1 cellular context compared by ENCODE assay signal in the genomic region with DNA sequence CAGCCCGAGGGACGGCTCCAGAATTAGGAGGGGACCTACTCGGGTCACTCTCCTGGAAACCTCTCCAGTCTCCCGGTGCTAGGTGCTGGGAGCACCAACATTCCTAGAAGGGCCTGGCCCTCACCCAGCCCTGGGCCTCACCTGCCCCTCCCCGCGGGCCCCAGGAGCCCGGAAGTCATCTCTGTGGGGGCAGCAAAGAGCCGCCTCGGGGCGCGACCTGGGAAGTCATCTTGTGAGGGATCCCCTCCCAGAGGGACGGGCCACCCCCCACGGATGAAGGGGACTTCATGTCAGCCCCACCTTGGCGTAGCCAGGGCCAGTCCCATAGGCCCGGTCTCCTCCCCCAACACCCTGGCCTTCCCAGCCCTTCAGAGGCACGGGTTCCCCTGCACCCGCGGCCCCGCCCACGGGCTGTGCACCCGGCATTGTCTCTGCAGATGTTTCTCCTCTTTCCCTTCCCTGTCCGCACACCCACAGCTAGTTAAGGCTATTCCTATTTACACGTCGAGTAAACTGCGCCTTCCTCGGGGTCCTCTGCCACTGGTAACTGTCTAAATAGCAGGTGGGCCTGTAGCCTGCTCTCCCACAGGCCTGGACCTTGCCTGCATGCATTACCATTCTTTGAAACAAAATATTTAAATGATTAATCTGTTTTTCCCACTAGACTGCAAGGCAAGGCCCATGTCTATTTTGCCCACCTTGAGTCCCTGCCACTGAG.
TF ChIP-seq lines count a peak whose summit lies in the region.

No MANE protein-coding gene starts in this region.

TF ChIP-seq in HepG2, 621 proteins besides CTCF, POLR2A, EP300 and RAD21 (continued from another document and continues in another):
- TF ChIP-seq, protein P1, sequence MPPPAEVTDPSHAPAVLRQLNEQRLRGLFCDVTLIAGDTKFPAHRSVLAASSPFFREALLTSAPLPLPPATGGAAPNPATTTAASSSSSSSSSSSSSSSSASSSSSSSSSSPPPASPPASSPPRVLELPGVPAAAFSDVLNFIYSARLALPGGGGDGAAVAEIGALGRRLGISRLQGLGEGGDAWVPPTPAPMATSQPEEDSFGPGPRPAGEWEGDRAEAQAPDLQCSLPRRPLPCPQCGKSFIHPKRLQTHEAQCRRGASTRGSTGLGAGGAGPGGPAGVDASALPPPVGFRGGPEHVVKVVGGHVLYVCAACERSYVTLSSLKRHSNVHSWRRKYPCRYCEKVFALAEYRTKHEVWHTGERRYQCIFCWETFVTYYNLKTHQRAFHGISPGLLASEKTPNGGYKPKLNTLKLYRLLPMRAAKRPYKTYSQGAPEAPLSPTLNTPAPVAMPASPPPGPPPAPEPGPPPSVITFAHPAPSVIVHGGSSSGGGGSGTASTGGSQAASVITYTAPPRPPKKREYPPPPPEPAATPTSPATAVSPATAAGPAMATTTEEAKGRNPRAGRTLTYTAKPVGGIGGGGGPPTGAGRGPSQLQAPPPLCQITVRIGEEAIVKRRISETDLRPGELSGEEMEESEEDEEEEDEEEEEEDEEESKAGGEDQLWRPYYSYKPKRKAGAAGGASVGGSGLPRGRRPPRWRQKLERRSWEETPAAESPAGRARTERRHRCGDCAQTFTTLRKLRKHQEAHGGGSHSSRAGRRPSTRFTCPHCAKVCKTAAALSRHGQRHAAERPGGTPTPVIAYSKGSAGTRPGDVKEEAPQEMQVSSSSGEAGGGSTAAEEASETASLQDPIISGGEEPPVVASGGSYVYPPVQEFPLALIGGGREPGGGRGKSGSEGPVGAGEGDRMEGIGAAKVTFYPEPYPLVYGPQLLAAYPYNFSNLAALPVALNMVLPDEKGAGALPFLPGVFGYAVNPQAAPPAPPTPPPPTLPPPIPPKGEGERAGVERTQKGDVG (CRISPR knock-in tag; IDR thresholded peaks at IDR 0.05; ENCODE audit: borderline replicate concordance), result no peak
- TF ChIP-seq JUND (CRISPR knock-in tag; IDR thresholded peaks at IDR 0.05) (no peak), SPEN (CRISPR knock-in tag; IDR thresholded peaks at IDR 0.05; ENCODE audit: low read depth) (no peak; the same call in none of the 2 replicates), ZNF567 (CRISPR knock-in tag; IDR thresholded peaks at IDR 0.05; ENCODE audit: borderline replicate concordance) (no peak), ZNF788 (CRISPR knock-in tag; IDR thresholded peaks at IDR 0.05; ENCODE audit: borderline replicate concordance) (peak; percentile 51; the same call in 1 of the 2 replicates), ATF7 (IDR thresholded peaks at IDR 0.05) (no peak), ATF7 (CRISPR knock-in tag; IDR thresholded peaks at IDR 0.05) (peak; percentile 83; the same call in 1 of the 2 replicates), HNF1A (IDR thresholded peaks at IDR 0.05; ENCODE audit: low read depth) (0 out of 2 replicates have a peak, but pooled peaks have one; percentile 29), HNF1A (CRISPR knock-in tag; IDR thresholded peaks at IDR 0.05; ENCODE audit: borderline replicate concordance) (no peak; the same call in 1 of the 2 replicates), ZNF296 (CRISPR knock-in tag; conservative IDR thresholded peaks at IDR 0.05) (no peak), MIER2 (CRISPR knock-in tag; IDR thresholded peaks at IDR 0.05) (no peak; the same call in none of the 2 replicates), ZNF329 (CRISPR knock-in tag; IDR thresholded peaks at IDR 0.05; ENCODE audit: low read depth) (no peak), ZMAT3 (CRISPR knock-in tag; conservative IDR thresholded peaks at IDR 0.05) (no peak; the same call in 1 of the 2 replicates), HDAC1 (CRISPR knock-in tag; IDR thresholded peaks at IDR 0.05) (peak; percentile 65; the same call in 1 of the 2 replicates), PPARG (CRISPR knock-in tag; conservative IDR thresholded peaks at IDR 0.05) (peak; percentile 40; the same call in 1 of the 2 replicates), ZNF629 (CRISPR knock-in tag; conservative IDR thresholded peaks at IDR 0.05) (no peak; the same call in 1 of the 2 replicates), MBNL3 (CRISPR knock-in tag; conservative IDR thresholded peaks at IDR 0.05) (no peak), PBX2 (CRISPR knock-in tag; IDR thresholded peaks at IDR 0.05) (no peak), FLYWCH1 (CRISPR knock-in tag; IDR thresholded peaks at IDR 0.05) (no peak), PHF8 (CRISPR knock-in tag; IDR thresholded peaks at IDR 0.05) (peak; percentile 63; the same call in 1 of the 2 replicates), FOXC1 (CRISPR knock-in tag; IDR thresholded peaks at IDR 0.05; ENCODE audit: borderline replicate concordance) (peak; percentile 74), ZMYM4 (CRISPR knock-in tag; IDR thresholded peaks at IDR 0.05) (no peak; the same call in none of the 2 replicates), SKI (IDR thresholded peaks at IDR 0.05; ENCODE audit: partially characterized antibody) (no peak), ZNF180 (CRISPR knock-in tag; IDR thresholded peaks at IDR 0.05; ENCODE audit: borderline replicate concordance, low read depth) (no peak), ZNF530 (CRISPR knock-in tag; IDR thresholded peaks at IDR 0.05; ENCODE audit: low read depth) (no peak; the same call in 1 of the 2 replicates), TBL1XR1 (IDR thresholded peaks at IDR 0.05; ENCODE audit: borderline replicate concordance, low read length, partially characterized antibody) (no peak), CHCHD3 (CRISPR knock-in tag; IDR thresholded peaks at IDR 0.05) (peak; percentile 14; the same call in 1 of the 2 replicates), ZNF773 (CRISPR knock-in tag; IDR thresholded peaks at IDR 0.05; ENCODE audit: borderline replicate concordance) (no peak), PHB2 (IDR thresholded peaks at IDR 0.05; ENCODE audit: partially characterized antibody) (no peak), SMAD1 (CRISPR knock-in tag; IDR thresholded peaks at IDR 0.05; ENCODE audit: borderline replicate concordance, low read depth) (peak; percentile 33; the same call in 1 of the 2 replicates), ZNF317 (CRISPR knock-in tag; IDR thresholded peaks at IDR 0.05) (peak; percentile 49), ZNF33A (CRISPR knock-in tag; IDR thresholded peaks at IDR 0.05; ENCODE audit: borderline replicate concordance) (peak; percentile 98), ZKSCAN8 (CRISPR knock-in tag; IDR thresholded peaks at IDR 0.05; ENCODE audit: borderline replicate concordance) (no peak), ZNF281 (CRISPR knock-in tag; IDR thresholded peaks at IDR 0.05; ENCODE audit: borderline replicate concordance) (peak; percentile 80; the same call in 1 of the 2 replicates), ZNF772 (CRISPR knock-in tag; IDR thresholded peaks at IDR 0.05) (peak; percentile 23), CHD4 (IDR thresholded peaks at IDR 0.05; ENCODE audit: borderline replicate concordance, low read length) (no peak), NFAT5 (CRISPR knock-in tag; IDR thresholded peaks at IDR 0.05) (no peak), PTBP1 (IDR thresholded peaks at IDR 0.05; ENCODE audit: low read depth, low read length, poor library complexity, severe bottlenecking) (no peak)
- TF ChIP-seq, protein P2, sequence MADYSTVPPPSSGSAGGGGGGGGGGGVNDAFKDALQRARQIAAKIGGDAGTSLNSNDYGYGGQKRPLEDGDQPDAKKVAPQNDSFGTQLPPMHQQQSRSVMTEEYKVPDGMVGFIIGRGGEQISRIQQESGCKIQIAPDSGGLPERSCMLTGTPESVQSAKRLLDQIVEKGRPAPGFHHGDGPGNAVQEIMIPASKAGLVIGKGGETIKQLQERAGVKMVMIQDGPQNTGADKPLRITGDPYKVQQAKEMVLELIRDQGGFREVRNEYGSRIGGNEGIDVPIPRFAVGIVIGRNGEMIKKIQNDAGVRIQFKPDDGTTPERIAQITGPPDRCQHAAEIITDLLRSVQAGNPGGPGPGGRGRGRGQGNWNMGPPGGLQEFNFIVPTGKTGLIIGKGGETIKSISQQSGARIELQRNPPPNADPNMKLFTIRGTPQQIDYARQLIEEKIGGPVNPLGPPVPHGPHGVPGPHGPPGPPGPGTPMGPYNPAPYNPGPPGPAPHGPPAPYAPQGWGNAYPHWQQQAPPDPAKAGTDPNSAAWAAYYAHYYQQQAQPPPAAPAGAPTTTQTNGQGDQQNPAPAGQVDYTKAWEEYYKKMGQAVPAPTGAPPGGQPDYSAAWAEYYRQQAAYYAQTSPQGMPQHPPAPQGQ (CRISPR knock-in tag; IDR thresholded peaks at IDR 0.05; ENCODE audit: borderline replicate concordance), result no peak
